In the genomic region with DNA sequence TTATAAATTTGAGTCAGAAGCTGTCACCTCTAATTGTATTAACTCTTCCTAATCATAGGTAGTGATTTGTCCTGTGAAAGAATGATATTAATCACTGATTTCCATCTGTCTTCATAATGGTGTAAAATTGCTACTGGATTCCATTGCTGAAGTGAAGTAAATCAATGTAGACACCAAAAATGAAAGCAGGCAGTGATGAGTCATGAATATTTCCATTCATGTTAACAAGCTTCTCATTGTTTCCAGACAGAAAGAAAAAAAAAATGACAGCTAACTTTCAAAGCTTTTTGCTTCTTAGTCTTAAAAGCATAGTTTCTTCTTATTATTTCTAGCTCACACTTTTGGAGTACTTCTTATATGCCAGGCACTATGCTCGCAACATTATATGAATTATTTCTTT, we compare ENCODE assay signal across 9 cellular contexts. TPM values are rescaled to one million over a fixed set of nuclear protein-coding genes. Genes with fewer than 3 reads are reported as not detected.
DNase-seq lines count a peak whose midpoint lies in the region; ATAC-seq and TF ChIP-seq lines count a peak whose summit lies in the region.
"Had no signal": no experiment of that assay in that cellular context is flagged by ENCODE, and none has a peak within 500 bp of the region (broad histone marks: within the 10 kb centered on the region; RNA-seq: fewer than 3 reads in every experiment).

No MANE protein-coding gene starts in this region.

- H3K9me3 Mint-ChIP-seq in CD4-positive, CD25-positive, alpha-beta regulatory T cell, result no peaks in the 10 kb centered on the region
- H3K9me3 Mint-ChIP-seq: brain had no signal

- peak in 1 of 3 donors; percentile 75 for DNase-seq in CD4-positive, CD25-positive, alpha-beta regulatory T cell
- DNase-seq in amniotic stem cell (lab: John Stamatoyannopoulos, UW), result peak; percentile 89
- peak; percentile 56 for DNase-seq in medulla oblongata (ENCODE audit: extremely low spot score)
- no peak for DNase-seq in stimulated activated naive CD4-positive, alpha-beta T cell (lab: John Stamatoyannopoulos, UW)
- no peak for DNase-seq in gastrocnemius medialis

- TF ChIP-seq POLR2A in gastrocnemius medialis (IDR thresholded peaks at IDR 0.05), result no peak

- no peaks in the 10 kb centered on the region for H3K36me3 ChIP-seq in CD4-positive, CD25-positive, alpha-beta regulatory T cell (ENCODE audit: control insufficient read depth, insufficient read depth, low read length)
- H3K36me3 ChIP-seq in gastrocnemius medialis, result no peaks in the 10 kb centered on the region

- no peak for TF ChIP-seq CTCF in gastrocnemius medialis (IDR thresholded peaks at IDR 0.05 in 4 of 5, conservative IDR thresholded peaks at IDR 0.05 in 1 of 5)

- peak overlapping the region; percentile 45 for H3K4me3 ChIP-seq in CD4-positive, CD25-positive, alpha-beta regulatory T cell (ENCODE audit: low read depth, low read length)
- H3K4me3 ChIP-seq in gastrocnemius medialis, result no peak overlapping the region

- no peaks in the 10 kb centered on the region for H3K4me1 ChIP-seq in CD4-positive, CD25-positive, alpha-beta regulatory T cell (ENCODE audit: control insufficient read depth, insufficient read depth, low read length, poor library complexity, severe bottlenecking)
- no peaks in the 10 kb centered on the region for H3K4me1 ChIP-seq in gastrocnemius medialis

- H3K9me3 ChIP-seq in CD4-positive, CD25-positive, alpha-beta regulatory T cell (ENCODE audit: control insufficient read depth in 2 of 2, low read length in 2 of 2), result no peaks in the 10 kb centered on the region
- no peaks in the 10 kb centered on the region for H3K9me3 ChIP-seq in gastrocnemius medialis

- peak in 1 of 2 donors; percentile 43 for ATAC-seq in CD4-positive, CD25-positive, alpha-beta regulatory T cell (ENCODE audit: low read depth in 2 of 2)
- ATAC-seq in HG02852 (IDR thresholded peaks at IDR 0.05; ENCODE audit: unreplicated experiment), result peak; percentile 56
- no peak for ATAC-seq in GM19452 (IDR thresholded peaks at IDR 0.05; ENCODE audit: unreplicated experiment)
- ATAC-seq in gastrocnemius medialis, result no peak
- no peak for ATAC-seq in HG02642 (IDR thresholded peaks at IDR 0.05; ENCODE audit: poor library complexity, unreplicated experiment)

- intact Hi-C loops in gastrocnemius medialis (cut with DNase I; ENCODE audit: low total_unique reads), result no loop called here

- no peak overlapping the region for H3K27ac ChIP-seq in CD4-positive, CD25-positive, alpha-beta regulatory T cell (ENCODE audit: insufficient read depth, low read length, poor library complexity, severe bottlenecking)
- H3K27ac ChIP-seq in gastrocnemius medialis, result no peak overlapping the region

- no peaks in the 10 kb centered on the region for H3K36me3 Mint-ChIP-seq in CD4-positive, CD25-positive, alpha-beta regulatory T cell

- no peaks in the 10 kb centered on the region for H3K27me3 ChIP-seq in CD4-positive, CD25-positive, alpha-beta regulatory T cell (ENCODE audit: control insufficient read depth, insufficient read depth, low read length)
- no peaks in the 10 kb centered on the region for H3K27me3 ChIP-seq in gastrocnemius medialis

- in situ Hi-C loops in gastrocnemius medialis (cut with MboI; ENCODE audit: low sequenced_read_pairs in 4 of 4), result no loop called here

- peaks cover 8 to 18% (median 11%) of the 10 kb centered on the region in 4 donors for H3K4me1 Mint-ChIP-seq in CD4-positive, CD25-positive, alpha-beta regulatory T cell

- H3K27me3 Mint-ChIP-seq in CD4-positive, CD25-positive, alpha-beta regulatory T cell, result no peaks in the 10 kb centered on the region
- H3K27me3 Mint-ChIP-seq: brain had no signal

- peak overlapping the region in 3 of 4 donors; percentile 0 to 42 (median 8) for H3K4me3 Mint-ChIP-seq in CD4-positive, CD25-positive, alpha-beta regulatory T cell
- H3K4me3 Mint-ChIP-seq: brain had no signal

- peak overlapping the region in 1 of 3 donors; percentile 9 for H3K27ac Mint-ChIP-seq in CD4-positive, CD25-positive, alpha-beta regulatory T cell

RNA-seq across cellular contexts. Expression of gene FAM114A1, which starts 21.5 kb away (rescaled TPM):
- total RNA-seq in CD4-positive, CD25-positive, alpha-beta regulatory T cell, result not detected
- not detected for polyA plus RNA-seq in CD4-positive, CD25-positive, alpha-beta regulatory T cell
- 10 to 100 TPM; 23.2 to 47.5 (median 27.4) TPM for total RNA-seq in gastrocnemius medialis

RNA-seq across cellular contexts. Expression of gene TLR6, which starts 32.5 kb away (rescaled TPM):
- 2.2 TPM for total RNA-seq in CD4-positive, CD25-positive, alpha-beta regulatory T cell
- polyA plus RNA-seq in CD4-positive, CD25-positive, alpha-beta regulatory T cell, result 1 to 10 TPM in 1 of 4 donors, under 1 TPM in 3; 0.39 to 2.3 (median 0.82) TPM
- under 1 TPM; 0.29 to 0.75 (median 0.48) TPM for total RNA-seq in gastrocnemius medialis

Comparison
In these comparisons a context has a peak if more than half of its experiments do, and no peak if none do; other contexts are left out.
1. DNase-seq: peak in amniotic stem cell (single experiment) and medulla oblongata (single experiment); none in stimulated activated naive CD4-positive, alpha-beta T cell (0 of 6) and gastrocnemius medialis (0 of 2).
2. RNA of gene FAM114A1, which starts 21.5 kb away (total RNA-seq): 23.2 to 47.5 TPM in gastrocnemius medialis; not detected in CD4-positive, CD25-positive, alpha-beta regulatory T cell (single experiment); every median in the first group is over 10 times any median in the second.